Comparison of ENCODE assay signal across 11 cellular contexts in genomic region chr11:79173615-79174014, GRCh38.
DNase-seq lines count a peak whose midpoint lies in the region; ATAC-seq and TF ChIP-seq lines count a peak whose summit lies in the region.
"Had no signal": no experiment of that assay in that cellular context is flagged by ENCODE, and none has a peak within 500 bp of the region (broad histone marks: within the 10 kb centered on the region; RNA-seq: fewer than 3 reads in every experiment).

No MANE protein-coding gene starts in this region.

- peak overlapping the region in 1 of 4 donors; percentile 53 for H3K27ac ChIP-seq in sigmoid colon

- peak; percentile 58 for DNase-seq in GM04504 (ENCODE audit: low read depth)
- DNase-seq in adipocyte (ENCODE audit: low read depth), result peak; percentile 71
- peak; percentile 19 for DNase-seq in globus pallidus (ENCODE audit: low spot score)
- peak in 8 of 10 donors; percentile 37 to 93 (median 66) for DNase-seq in posterior cingulate gyrus
- DNase-seq in NCI-H226, result no peak
- DNase-seq in sigmoid colon, result no peak
- DNase-seq: NCI-H510A treated with DMSO at 0.1 percent for 48 hours; stimulated activated CD4-positive, alpha-beta T cell treated with anti-CD3 and anti-CD28 coated beads, Interleukin-12 subunit alpha, Interleukin-12 subunit beta, amount 100 ng/mL, for 4 hours had no signal

- intact Hi-C loops in posterior cingulate gyrus (cut with DNase I), result no loop called here
- intact Hi-C loops in sigmoid colon (cut with DNase I), result no loop called here

- no peak for ATAC-seq in activated T-helper 17 cell treated with anti-CD3 and anti-CD28 coated beads, Interleukin-2, amount 50 U/mL, for 72 hours (replicated peaks)
- no peak for ATAC-seq in HG03378 (IDR thresholded peaks at IDR 0.05; ENCODE audit: unreplicated experiment)

- TF ChIP-seq CTCF in sigmoid colon (IDR thresholded peaks at IDR 0.05), result no peak

- no peaks in the 10 kb centered on the region for H3K36me3 ChIP-seq in adipocyte (ENCODE audit: control insufficient read depth, insufficient read depth, low read length, severe bottlenecking)
- no peaks in the 10 kb centered on the region for H3K36me3 ChIP-seq in sigmoid colon

- peak overlapping the region; percentile 76 for H3K9ac ChIP-seq in adipocyte (ENCODE audit: low read length)

- H3K9me3 ChIP-seq in adipocyte (ENCODE audit: control insufficient read depth, low read length) (no peaks in the 10 kb centered on the region), sigmoid colon (no peaks in the 10 kb centered on the region)

- 68 to 69% methylated on average over 5 of the region's 5 CpGs for WGBS in sigmoid colon, 2 donors

- no peaks in the 10 kb centered on the region for H3K27me3 ChIP-seq in adipocyte (replicated peaks; ENCODE audit: control insufficient read depth, insufficient read depth, low read length)
- no peaks in the 10 kb centered on the region for H3K27me3 ChIP-seq in sigmoid colon

- H3K27ac Mint-ChIP-seq in activated T-helper 17 cell treated with anti-CD3 and anti-CD28 coated beads, Interleukin-2, amount 50 U/mL, for 72 hours, result no peak overlapping the region
- H3K27ac Mint-ChIP-seq: stimulated activated naive CD8-positive, alpha-beta T cell treated with anti-CD3 and anti-CD28 coated beads, Interleukin-15, Interleukin-2, amounts not matched to agents 100 ng/mL and 50 ng/mL, for 24 hours had no signal

- H3K36me3 Mint-ChIP-seq in activated T-helper 17 cell treated with anti-CD3 and anti-CD28 coated beads, Interleukin-2, amount 50 U/mL, for 72 hours (ENCODE audit: low read depth), result no peaks in the 10 kb centered on the region

- H3K9me3 Mint-ChIP-seq in activated T-helper 17 cell treated with anti-CD3 and anti-CD28 coated beads, Interleukin-2, amount 50 U/mL, for 72 hours, result peaks cover 3% of the 10 kb centered on the region
- H3K9me3 Mint-ChIP-seq: stimulated activated naive CD8-positive, alpha-beta T cell treated with anti-CD3 and anti-CD28 coated beads, Interleukin-15, Interleukin-2, amounts not matched to agents 100 ng/mL and 50 ng/mL, for 24 hours had no signal

- no peak overlapping the region for H3K4me3 Mint-ChIP-seq in activated T-helper 17 cell treated with anti-CD3 and anti-CD28 coated beads, Interleukin-2, amount 50 U/mL, for 72 hours
- H3K4me3 Mint-ChIP-seq: stimulated activated naive CD8-positive, alpha-beta T cell treated with anti-CD3 and anti-CD28 coated beads, Interleukin-15, Interleukin-2, amounts not matched to agents 100 ng/mL and 50 ng/mL, for 24 hours had no signal

- H3K4me3 ChIP-seq in adipocyte (ENCODE audit: low read length) (peak overlapping the region; percentile 64), sigmoid colon (no peak overlapping the region)

- H3K27me3 Mint-ChIP-seq in activated T-helper 17 cell treated with anti-CD3 and anti-CD28 coated beads, Interleukin-2, amount 50 U/mL, for 72 hours, result peaks cover 26% of the 10 kb centered on the region

- H3K4me1 ChIP-seq in adipocyte (ENCODE audit: control insufficient read depth, insufficient read depth, low read length) (peaks cover 51% of the 10 kb centered on the region), sigmoid colon (peaks cover 0 to 13% (median 6%) of the 10 kb centered on the region in 4 donors)

- H3K4me1 Mint-ChIP-seq in activated T-helper 17 cell treated with anti-CD3 and anti-CD28 coated beads, Interleukin-2, amount 50 U/mL, for 72 hours, result no peaks in the 10 kb centered on the region

- TF ChIP-seq EP300 in sigmoid colon (IDR thresholded peaks at IDR 0.05), result no peak

- TF ChIP-seq POLR2A in sigmoid colon (IDR thresholded peaks at IDR 0.05), result no peak

Comparison
In these comparisons a context has a peak if more than half of its experiments do, and no peak if none do; other contexts are left out.
1. DNase-seq: peak in GM04504 (single experiment), adipocyte (single experiment), globus pallidus (single experiment) and posterior cingulate gyrus (8 of 10); none in NCI-H226 (single experiment) and sigmoid colon (single experiment).